Comparison of ENCODE assay signal across 10 cellular contexts in the genomic region with DNA sequence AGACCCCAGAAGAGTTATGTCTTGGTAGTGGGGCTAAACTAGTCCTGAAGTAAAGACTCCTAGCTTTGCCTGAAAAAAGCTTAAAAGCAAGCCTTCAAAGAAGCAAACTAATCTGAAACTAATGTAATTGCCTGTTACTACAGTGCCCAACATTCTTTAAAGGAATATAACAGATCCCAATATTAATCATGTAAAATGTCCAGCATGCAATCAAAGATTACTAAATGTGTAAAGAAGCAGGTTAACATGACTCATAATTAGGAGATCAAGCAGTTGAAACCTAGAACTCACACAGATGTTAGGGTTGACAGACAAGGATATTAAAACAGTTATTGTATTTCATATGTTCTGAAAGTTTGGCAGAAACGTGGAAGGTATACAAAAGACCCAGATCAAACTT.
"Had no signal": no experiment of that assay in that cellular context is flagged by ENCODE, and none has a peak within 500 bp of the region (broad histone marks: within the 10 kb centered on the region; RNA-seq: fewer than 3 reads in every experiment).

No MANE protein-coding gene starts in this region.

- H3K27me3 Mint-ChIP-seq: activated naive CD8-positive, alpha-beta T cell treated with anti-CD3 and anti-CD28 coated beads, Interleukin-2, amount 10 ng/mL, durations not matched to agents 7 days and 5 days had no signal

- H3K9me3 Mint-ChIP-seq: activated naive CD8-positive, alpha-beta T cell treated with anti-CD3 and anti-CD28 coated beads, Interleukin-2, amount 10 ng/mL, durations not matched to agents 7 days and 5 days had no signal

- H3K36me3 ChIP-seq: esophagus squamous epithelium, upper lobe of right lung had no signal

- ATAC-seq: mucosa of descending colon, upper lobe of right lung had no signal

- H3K4me3 Mint-ChIP-seq: activated naive CD8-positive, alpha-beta T cell treated with anti-CD3 and anti-CD28 coated beads, Interleukin-2, amount 10 ng/mL, durations not matched to agents 7 days and 5 days had no signal

- H3K4me3 ChIP-seq: esophagus squamous epithelium, mucosa of descending colon, upper lobe of right lung had no signal

- H3K9me3 ChIP-seq: mucosa of descending colon, upper lobe of right lung had no signal

- H3K27me3 ChIP-seq: esophagus squamous epithelium, upper lobe of right lung had no signal

- DNase-seq: activated CD4-positive, alpha-beta T cell treated with anti-CD3 and anti-CD28 coated beads, Interleukin-2, amount 50 U/mL, for 48 hours; activated naive CD8-positive, alpha-beta T cell treated with anti-CD3 and anti-CD28 coated beads, Interleukin-2, amount 10 ng/mL, durations not matched to agents 7 days and 5 days; anterior cingulate cortex; esophagus squamous epithelium; foreskin fibroblast; mammary epithelial cell; mucosa of descending colon; stimulated activated CD4-positive, alpha-beta T cell treated with anti-CD3 and anti-CD28 coated beads, Interleukin-12 subunit alpha, Interleukin-12 subunit beta, amount 100 ng/mL, for 4 hours; stimulated activated naive CD4-positive, alpha-beta T cell treated with Interleukin-2 at 50 U/mL for 16 hours; upper lobe of right lung had no signal

- H3K27ac ChIP-seq: esophagus squamous epithelium, upper lobe of right lung had no signal
